ENCODE assay signal across 8 cellular contexts in the genomic region with DNA sequence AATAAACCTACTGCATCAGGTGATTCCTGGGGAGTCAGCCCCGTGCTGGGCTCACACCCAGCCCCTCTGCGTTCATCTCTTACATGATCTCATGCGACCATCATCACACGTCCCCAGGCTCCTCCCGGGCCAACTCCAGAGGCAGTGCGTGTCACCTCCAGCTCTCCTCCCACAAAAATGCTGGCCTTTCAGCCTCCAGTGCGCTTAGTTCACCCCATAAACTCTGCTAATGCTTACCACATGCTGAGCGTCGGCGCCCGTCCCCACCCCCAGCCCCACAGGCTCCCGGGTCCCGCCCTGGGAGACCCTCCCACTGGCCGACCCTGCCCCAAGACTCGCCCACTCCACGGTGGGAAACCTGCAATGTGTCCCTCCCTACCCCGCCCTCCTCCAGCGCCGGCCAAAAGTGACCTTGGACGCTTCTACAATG. TPM values are rescaled to one million over a fixed set of nuclear protein-coding genes. Genes with fewer than 3 reads are reported as not detected.
DNase-seq lines count a peak whose midpoint lies in the region; ATAC-seq and TF ChIP-seq lines count a peak whose summit lies in the region.

No MANE protein-coding gene starts in this region.

- no peak for TF ChIP-seq POLR2A in stomach (IDR thresholded peaks at IDR 0.05)

- intact Hi-C loops in stomach (cut with DNase I; ENCODE audit: low total_unique reads) = no loop called here

- peaks cover 49% of the 10 kb centered on the region for H3K27me3 Mint-ChIP-seq in T-helper 2 cell treated with Interferon-gamma antibody and Interleukin-4, amounts not matched to agents 5 μg/mL and 100 μg/mL, for 36 hours (ENCODE audit: low read depth)

- no peak for DNase-seq in T-helper 2 cell treated with Interferon-gamma antibody and Interleukin-4, amounts not matched to agents 5 μg/mL and 100 μg/mL, for 36 hours (ENCODE audit: low spot score)
- no peak for DNase-seq in T-helper 2 cell
- peak; percentile 49 for DNase-seq in WERI-Rb-1
- no peak for DNase-seq in stomach
- DNase-seq in GM10266 (ENCODE audit: extremely low spot score) = no peak
- DNase-seq in cerebellar nuclear complex (lab: John Stamatoyannopoulos, UW) = no peak

- H3K27me3 ChIP-seq in WERI-Rb-1 (ENCODE audit: insufficient read depth, low read depth, severe bottlenecking) (no peaks in the 10 kb centered on the region), iPS-18a (ENCODE audit: control insufficient read depth, insufficient read depth, low read length) (peaks cover 29% of the 10 kb centered on the region), stomach (peaks cover 0 to 29% (median 6%) of the 10 kb centered on the region in 3 donors)

- H3K27ac ChIP-seq in WERI-Rb-1 (peak overlapping the region; percentile 75), iPS-18a (ENCODE audit: low read length) (no peak overlapping the region), stomach (peak overlapping the region in 2 of 5 donors; percentile 17 to 48)

- H3K4me1 Mint-ChIP-seq in T-helper 2 cell treated with Interferon-gamma antibody and Interleukin-4, amounts not matched to agents 5 μg/mL and 100 μg/mL, for 36 hours (ENCODE audit: low read depth) = peaks cover 7% of the 10 kb centered on the region

- no peak for TF ChIP-seq EP300 in stomach (IDR thresholded peaks at IDR 0.05)

- H3K9ac ChIP-seq in iPS-18a (ENCODE audit: low read length) = peak overlapping the region; percentile 15

- WGBS in stomach, 5 donors = 2 to 6% (median 3%) methylated on average over 12 to 20 of the region's 20 CpGs

- TF ChIP-seq CTCF in WERI-Rb-1 (IDR thresholded peaks at IDR 0.05; ENCODE audit: low read depth, low read length) (no peak), stomach (IDR thresholded peaks at IDR 0.05) (no peak), GM10266 (IDR thresholded peaks at IDR 0.05; ENCODE audit: control insufficient read depth, insufficient read depth, low read depth, missing control alignments) (no peak)

- no peaks in the 10 kb centered on the region for H3K36me3 Mint-ChIP-seq in T-helper 2 cell treated with Interferon-gamma antibody and Interleukin-4, amounts not matched to agents 5 μg/mL and 100 μg/mL, for 36 hours (ENCODE audit: low read depth)

- H3K36me3 ChIP-seq in WERI-Rb-1 = peaks cover 3% of the 10 kb centered on the region; the same call in 1 of the 2 replicates
- H3K36me3 ChIP-seq in iPS-18a (ENCODE audit: control insufficient read depth, low read depth, low read length) = no peaks in the 10 kb centered on the region
- H3K36me3 ChIP-seq in stomach = no peaks in the 10 kb centered on the region

- H3K4me3 ChIP-seq in WERI-Rb-1 (ENCODE audit: low read depth, low read length) (peak overlapping the region; percentile 65), iPS-18a (ENCODE audit: low read length) (peak overlapping the region; percentile 67), stomach (peak overlapping the region; percentile 52 to 65 (median 58))

- H3K9me3 ChIP-seq in WERI-Rb-1 (ENCODE audit: severe bottlenecking) (no peaks in the 10 kb centered on the region), iPS-18a (ENCODE audit: control insufficient read depth, low read depth, low read length) (no peaks in the 10 kb centered on the region), stomach (no peaks in the 10 kb centered on the region)

- H3K4me1 ChIP-seq in iPS-18a (ENCODE audit: control insufficient read depth, low read depth, low read length) (peaks cover 6% of the 10 kb centered on the region), stomach (peaks cover 5 to 24% (median 21%) of the 10 kb centered on the region in 4 donors)

- H3K27ac Mint-ChIP-seq in T-helper 2 cell treated with Interferon-gamma antibody and Interleukin-4, amounts not matched to agents 5 μg/mL and 100 μg/mL, for 36 hours = no peak overlapping the region

- no peaks in the 10 kb centered on the region for H3K9me3 Mint-ChIP-seq in T-helper 2 cell treated with Interferon-gamma antibody and Interleukin-4, amounts not matched to agents 5 μg/mL and 100 μg/mL, for 36 hours

- H3K4me3 Mint-ChIP-seq in T-helper 2 cell treated with Interferon-gamma antibody and Interleukin-4, amounts not matched to agents 5 μg/mL and 100 μg/mL, for 36 hours = peak overlapping the region; percentile 51

- ATAC-seq in GM18867 (IDR thresholded peaks at IDR 0.05; ENCODE audit: unreplicated experiment) = no peak

RNA-seq across cellular contexts. Expression of a gene that starts 0.8 kb away (rescaled TPM):
- total RNA-seq in stomach = 10 to 100 TPM in 3 of 5 donors, 1 to 10 TPM in 2; 5.8 to 11.2 (median 10.1) TPM
- polyA plus RNA-seq in stomach = 1 to 10 TPM; 1.6 to 1.9 (median 1.7) TPM
